Comparison of ENCODE assay signal across 1 cellular context in genomic region chr10:86263209-86263608, GRCh38.
TF ChIP-seq lines count a peak whose summit lies in the region.

No MANE protein-coding gene starts in this region.

TF ChIP-seq in SK-N-SH, 30 proteins besides CTCF, POLR2A, EP300 and RAD21 (continued from another document):
- TF ChIP-seq REST (IDR thresholded peaks at IDR 0.05; ENCODE audit: low read depth, low read length) (no peak), IRF3 (IDR thresholded peaks at IDR 0.05; ENCODE audit: low read depth, low read length) (no peak), POLR2AphosphoS5 (IDR thresholded peaks at IDR 0.05; ENCODE audit: low read depth, low read length) (no peak), SIN3A (IDR thresholded peaks at IDR 0.05; ENCODE audit: borderline replicate concordance, low read depth, low read length) (no peak), TEAD4 (IDR thresholded peaks at IDR 0.05; ENCODE audit: borderline replicate concordance, insufficient read depth) (no peak), ZBTB33 (IDR thresholded peaks at IDR 0.05; ENCODE audit: borderline replicate concordance, low read depth) (no peak), RFX5 (IDR thresholded peaks at IDR 0.05; ENCODE audit: low read length) (no peak), JUND (IDR thresholded peaks at IDR 0.05) (no peak), TAF1 (IDR thresholded peaks at IDR 0.05; ENCODE audit: borderline replicate concordance, low read depth, low read length) (no peak), FOXJ3 (CRISPR knock-in tag; IDR thresholded peaks at IDR 0.05) (no peak), MEF2A (IDR thresholded peaks at IDR 0.05; ENCODE audit: borderline replicate concordance, low read depth) (no peak), FOXM1 (IDR thresholded peaks at IDR 0.05; ENCODE audit: low read depth) (no peak), USF1 (IDR thresholded peaks at IDR 0.05; ENCODE audit: borderline replicate concordance, low read depth) (no peak), NRF1 (IDR thresholded peaks at IDR 0.05; ENCODE audit: low read depth, low read length) (no peak), PBX3 (IDR thresholded peaks at IDR 0.05) (no peak), MAX (IDR thresholded peaks at IDR 0.05; ENCODE audit: low read depth) (no peak)
